In the genomic region with DNA sequence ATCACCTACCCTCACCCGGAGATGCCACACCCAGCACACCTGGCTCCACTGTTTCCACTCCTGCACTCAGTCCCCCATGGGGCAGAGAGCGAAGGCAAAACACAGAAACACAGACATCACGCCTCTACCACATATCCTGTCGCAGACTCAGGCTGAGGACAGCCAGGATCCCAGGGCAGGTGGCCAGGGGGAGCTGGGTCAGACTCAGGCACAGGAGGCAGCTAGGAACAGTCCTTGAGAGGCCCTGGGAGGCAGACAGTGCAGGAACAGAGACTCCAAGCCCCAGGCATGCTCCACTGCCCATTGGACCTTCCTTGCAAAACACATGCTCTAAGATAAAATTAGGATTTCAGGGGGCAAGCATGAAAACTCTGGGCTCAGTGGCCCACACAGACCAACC, we compare ENCODE assay signal across 14 cellular contexts.
"Had no signal": no experiment of that assay in that cellular context is flagged by ENCODE, and none has a peak within 500 bp of the region (broad histone marks: within the 10 kb centered on the region; RNA-seq: fewer than 3 reads in every experiment).

No MANE protein-coding gene starts in this region.

- H3K9me3 Mint-ChIP-seq: neural crest cell had no signal

- DNase-seq: activated CD4-positive, alpha-beta T cell treated with anti-CD3 and anti-CD28 coated beads for 48 hours; activated CD8-positive, alpha-beta T cell treated with anti-CD3 and anti-CD28 coated beads, Interleukin-2, amount 10 ng/mL, durations not matched to agents 7 days and 5 days; activated naive CD4-positive, alpha-beta T cell treated with Interleukin-2 at 50 U/mL for 16 hours; colonic mucosa; effector CD4-positive, alpha-beta T cell; foreskin melanocyte; heart left ventricle; kidney; left ventricle myocardium superior; ovary; substantia nigra; T-helper 9 cell; transverse colon had no signal

- H3K27ac Mint-ChIP-seq: activated CD8-positive, alpha-beta T cell treated with anti-CD3 and anti-CD28 coated beads, Interleukin-2, amount 10 ng/mL, durations not matched to agents 7 days and 5 days had no signal

- H3K27me3 ChIP-seq: colonic mucosa, ovary, transverse colon had no signal

- H3K9me3 ChIP-seq: colonic mucosa, heart left ventricle, ovary, transverse colon had no signal

- H3K4me3 ChIP-seq: colonic mucosa, heart left ventricle, ovary, transverse colon had no signal

- ATAC-seq: activated CD8-positive, alpha-beta T cell treated with anti-CD3 and anti-CD28 coated beads, Interleukin-2, amount 10 ng/mL, durations not matched to agents 7 days and 5 days; heart left ventricle; left ventricle myocardium superior had no signal

- H3K4me3 Mint-ChIP-seq: activated CD8-positive, alpha-beta T cell treated with anti-CD3 and anti-CD28 coated beads, Interleukin-2, amount 10 ng/mL, durations not matched to agents 7 days and 5 days; neural crest cell had no signal

- H3K27ac ChIP-seq: colonic mucosa, heart left ventricle, ovary, transverse colon had no signal

- H3K4me1 ChIP-seq: colonic mucosa, heart left ventricle had no signal

- H3K4me1 Mint-ChIP-seq: neural crest cell had no signal
